Comparison of ENCODE assay signal across 2 cellular contexts in the genomic region with DNA sequence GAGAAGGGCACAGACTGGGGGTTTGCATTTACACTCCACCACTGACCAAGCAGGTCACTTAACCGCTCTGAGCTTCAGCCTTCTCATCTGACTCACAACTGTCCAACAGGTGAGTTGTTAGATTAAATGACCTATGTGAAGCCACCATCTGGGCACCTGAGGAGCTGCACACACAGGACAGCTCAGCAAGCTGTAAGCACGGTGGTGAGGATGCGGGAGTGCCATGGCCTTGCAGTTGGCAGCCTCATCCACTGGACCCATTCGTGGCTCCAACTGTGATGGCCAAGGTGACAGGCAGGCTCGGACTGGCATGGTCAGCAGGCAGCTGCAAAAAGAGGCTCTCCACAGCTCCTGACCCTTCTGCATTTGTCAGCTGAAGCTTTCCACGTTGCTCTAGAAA.
TF ChIP-seq lines count a peak whose summit lies in the region.

No MANE protein-coding gene starts in this region.

TF ChIP-seq in GM23338, 12 proteins besides CTCF, POLR2A, EP300 and RAD21:
- TF ChIP-seq EZH2phosphoT487 (IDR thresholded peaks at IDR 0.05; ENCODE audit: unreplicated experiment) (no peak), ZNF331 (CRISPR knock-in tag; IDR thresholded peaks at IDR 0.05; ENCODE audit: low read depth) (no peak)
- TF ChIP-seq, protein P1, sequence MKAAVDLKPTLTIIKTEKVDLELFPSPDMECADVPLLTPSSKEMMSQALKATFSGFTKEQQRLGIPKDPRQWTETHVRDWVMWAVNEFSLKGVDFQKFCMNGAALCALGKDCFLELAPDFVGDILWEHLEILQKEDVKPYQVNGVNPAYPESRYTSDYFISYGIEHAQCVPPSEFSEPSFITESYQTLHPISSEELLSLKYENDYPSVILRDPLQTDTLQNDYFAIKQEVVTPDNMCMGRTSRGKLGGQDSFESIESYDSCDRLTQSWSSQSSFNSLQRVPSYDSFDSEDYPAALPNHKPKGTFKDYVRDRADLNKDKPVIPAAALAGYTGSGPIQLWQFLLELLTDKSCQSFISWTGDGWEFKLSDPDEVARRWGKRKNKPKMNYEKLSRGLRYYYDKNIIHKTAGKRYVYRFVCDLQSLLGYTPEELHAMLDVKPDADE (IDR thresholded peaks at IDR 0.05): no peak

TF ChIP-seq in HepG2, 621 proteins besides CTCF, POLR2A, EP300 and RAD21:
- TF ChIP-seq, protein P2, sequence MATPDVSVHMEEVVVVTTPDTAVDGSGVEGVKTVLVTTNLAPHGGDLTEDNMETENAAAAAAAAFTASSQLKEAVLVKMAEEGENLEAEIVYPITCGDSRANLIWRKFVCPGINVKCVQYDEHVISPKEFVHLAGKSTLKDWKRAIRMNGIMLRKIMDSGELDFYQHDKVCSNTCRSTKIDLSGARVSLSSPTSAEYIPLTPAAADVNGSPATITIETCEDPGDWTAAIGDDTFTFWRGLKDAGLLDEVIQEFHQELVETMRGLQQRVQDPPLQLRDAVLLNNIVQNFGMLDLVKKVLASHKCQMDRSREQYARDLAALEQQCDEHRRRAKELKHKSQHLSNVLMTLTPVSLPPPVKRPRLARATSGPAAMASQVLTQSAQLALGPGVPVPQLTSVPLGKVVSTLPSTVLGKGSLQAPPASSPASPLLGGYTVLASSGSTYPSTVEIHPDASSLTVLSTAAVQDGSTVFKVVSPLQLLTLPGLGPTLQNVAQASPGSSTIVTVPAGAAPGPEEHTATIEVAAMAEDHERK (CRISPR knock-in tag; IDR thresholded peaks at IDR 0.05; ENCODE audit: low read depth): no peak
- no peak for TF ChIP-seq NFATC3 (CRISPR knock-in tag; IDR thresholded peaks at IDR 0.05)
- TF ChIP-seq RBAK (CRISPR knock-in tag; IDR thresholded peaks at IDR 0.05): no peak
- peak; percentile 11; the same call in 1 of the 2 replicates for TF ChIP-seq SMC3 (IDR thresholded peaks at IDR 0.05; ENCODE audit: low read length)
- TF ChIP-seq, protein P3, sequence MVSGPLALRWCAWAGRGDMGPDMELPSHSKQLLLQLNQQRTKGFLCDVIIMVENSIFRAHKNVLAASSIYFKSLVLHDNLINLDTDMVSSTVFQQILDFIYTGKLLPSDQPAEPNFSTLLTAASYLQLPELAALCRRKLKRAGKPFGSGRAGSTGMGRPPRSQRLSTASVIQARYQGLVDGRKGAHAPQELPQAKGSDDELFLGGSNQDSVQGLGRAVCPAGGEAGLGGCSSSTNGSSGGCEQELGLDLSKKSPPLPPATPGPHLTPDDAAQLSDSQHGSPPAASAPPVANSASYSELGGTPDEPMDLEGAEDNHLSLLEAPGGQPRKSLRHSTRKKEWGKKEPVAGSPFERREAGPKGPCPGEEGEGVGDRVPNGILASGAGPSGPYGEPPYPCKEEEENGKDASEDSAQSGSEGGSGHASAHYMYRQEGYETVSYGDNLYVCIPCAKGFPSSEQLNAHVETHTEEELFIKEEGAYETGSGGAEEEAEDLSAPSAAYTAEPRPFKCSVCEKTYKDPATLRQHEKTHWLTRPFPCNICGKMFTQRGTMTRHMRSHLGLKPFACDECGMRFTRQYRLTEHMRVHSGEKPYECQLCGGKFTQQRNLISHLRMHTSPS (CRISPR knock-in tag; IDR thresholded peaks at IDR 0.05; ENCODE audit: low read depth): no peak
- no peak for TF ChIP-seq ZNF777 (CRISPR knock-in tag; IDR thresholded peaks at IDR 0.05)
- no peak for TF ChIP-seq NAIF1 (CRISPR knock-in tag; IDR thresholded peaks at IDR 0.05; ENCODE audit: borderline replicate concordance)
- TF ChIP-seq U2AF2 (IDR thresholded peaks at IDR 0.05; ENCODE audit: low read depth, low read length): no peak
- peak; percentile 28 for TF ChIP-seq ZEB1 (IDR thresholded peaks at IDR 0.05; ENCODE audit: insufficient replicate concordance, low read depth)
- TF ChIP-seq, protein P4, sequence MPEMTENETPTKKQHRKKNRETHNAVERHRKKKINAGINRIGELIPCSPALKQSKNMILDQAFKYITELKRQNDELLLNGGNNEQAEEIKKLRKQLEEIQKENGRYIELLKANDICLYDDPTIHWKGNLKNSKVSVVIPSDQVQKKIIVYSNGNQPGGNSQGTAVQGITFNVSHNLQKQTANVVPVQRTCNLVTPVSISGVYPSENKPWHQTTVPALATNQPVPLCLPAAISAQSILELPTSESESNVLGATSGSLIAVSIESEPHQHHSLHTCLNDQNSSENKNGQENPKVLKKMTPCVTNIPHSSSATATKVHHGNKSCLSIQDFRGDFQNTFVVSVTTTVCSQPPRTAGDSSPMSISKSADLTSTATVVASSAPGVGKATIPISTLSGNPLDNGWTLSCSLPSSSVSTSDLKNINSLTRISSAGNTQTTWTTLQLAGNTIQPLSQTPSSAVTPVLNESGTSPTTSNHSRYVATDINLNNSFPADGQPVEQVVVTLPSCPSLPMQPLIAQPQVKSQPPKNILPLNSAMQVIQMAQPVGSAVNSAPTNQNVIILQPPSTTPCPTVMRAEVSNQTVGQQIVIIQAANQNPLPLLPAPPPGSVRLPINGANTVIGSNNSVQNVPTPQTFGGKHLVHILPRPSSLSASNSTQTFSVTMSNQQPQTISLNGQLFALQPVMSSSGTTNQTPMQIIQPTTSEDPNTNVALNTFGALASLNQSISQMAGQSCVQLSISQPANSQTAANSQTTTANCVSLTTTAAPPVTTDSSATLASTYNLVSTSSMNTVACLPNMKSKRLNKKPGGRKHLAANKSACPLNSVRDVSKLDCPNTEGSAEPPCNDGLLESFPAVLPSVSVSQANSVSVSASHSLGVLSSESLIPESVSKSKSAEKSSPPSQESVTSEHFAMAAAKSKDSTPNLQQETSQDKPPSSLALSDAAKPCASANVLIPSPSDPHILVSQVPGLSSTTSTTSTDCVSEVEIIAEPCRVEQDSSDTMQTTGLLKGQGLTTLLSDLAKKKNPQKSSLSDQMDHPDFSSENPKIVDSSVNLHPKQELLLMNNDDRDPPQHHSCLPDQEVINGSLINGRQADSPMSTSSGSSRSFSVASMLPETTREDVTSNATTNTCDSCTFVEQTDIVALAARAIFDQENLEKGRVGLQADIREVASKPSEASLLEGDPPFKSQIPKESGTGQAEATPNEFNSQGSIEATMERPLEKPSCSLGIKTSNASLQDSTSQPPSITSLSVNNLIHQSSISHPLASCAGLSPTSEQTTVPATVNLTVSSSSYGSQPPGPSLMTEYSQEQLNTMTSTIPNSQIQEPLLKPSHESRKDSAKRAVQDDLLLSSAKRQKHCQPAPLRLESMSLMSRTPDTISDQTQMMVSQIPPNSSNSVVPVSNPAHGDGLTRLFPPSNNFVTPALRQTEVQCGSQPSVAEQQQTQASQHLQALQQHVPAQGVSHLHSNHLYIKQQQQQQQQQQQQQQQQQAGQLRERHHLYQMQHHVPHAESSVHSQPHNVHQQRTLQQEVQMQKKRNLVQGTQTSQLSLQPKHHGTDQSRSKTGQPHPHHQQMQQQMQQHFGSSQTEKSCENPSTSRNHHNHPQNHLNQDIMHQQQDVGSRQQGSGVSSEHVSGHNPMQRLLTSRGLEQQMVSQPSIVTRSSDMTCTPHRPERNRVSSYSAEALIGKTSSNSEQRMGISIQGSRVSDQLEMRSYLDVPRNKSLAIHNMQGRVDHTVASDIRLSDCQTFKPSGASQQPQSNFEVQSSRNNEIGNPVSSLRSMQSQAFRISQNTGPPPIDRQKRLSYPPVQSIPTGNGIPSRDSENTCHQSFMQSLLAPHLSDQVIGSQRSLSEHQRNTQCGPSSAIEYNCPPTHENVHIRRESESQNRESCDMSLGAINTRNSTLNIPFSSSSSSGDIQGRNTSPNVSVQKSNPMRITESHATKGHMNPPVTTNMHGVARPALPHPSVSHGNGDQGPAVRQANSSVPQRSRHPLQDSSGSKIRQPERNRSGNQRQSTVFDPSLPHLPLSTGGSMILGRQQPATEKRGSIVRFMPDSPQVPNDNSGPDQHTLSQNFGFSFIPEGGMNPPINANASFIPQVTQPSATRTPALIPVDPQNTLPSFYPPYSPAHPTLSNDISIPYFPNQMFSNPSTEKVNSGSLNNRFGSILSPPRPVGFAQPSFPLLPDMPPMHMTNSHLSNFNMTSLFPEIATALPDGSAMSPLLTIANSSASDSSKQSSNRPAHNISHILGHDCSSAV (CRISPR knock-in tag; IDR thresholded peaks at IDR 0.05; ENCODE audit: borderline replicate concordance): no peak
- TF ChIP-seq STAG1 (CRISPR knock-in tag; IDR thresholded peaks at IDR 0.05): peak; percentile 30
TF ChIP-seq in HepG2: peak in this region for 3.
